Comparison of ENCODE assay signal across 20 cellular contexts in the genomic region with DNA sequence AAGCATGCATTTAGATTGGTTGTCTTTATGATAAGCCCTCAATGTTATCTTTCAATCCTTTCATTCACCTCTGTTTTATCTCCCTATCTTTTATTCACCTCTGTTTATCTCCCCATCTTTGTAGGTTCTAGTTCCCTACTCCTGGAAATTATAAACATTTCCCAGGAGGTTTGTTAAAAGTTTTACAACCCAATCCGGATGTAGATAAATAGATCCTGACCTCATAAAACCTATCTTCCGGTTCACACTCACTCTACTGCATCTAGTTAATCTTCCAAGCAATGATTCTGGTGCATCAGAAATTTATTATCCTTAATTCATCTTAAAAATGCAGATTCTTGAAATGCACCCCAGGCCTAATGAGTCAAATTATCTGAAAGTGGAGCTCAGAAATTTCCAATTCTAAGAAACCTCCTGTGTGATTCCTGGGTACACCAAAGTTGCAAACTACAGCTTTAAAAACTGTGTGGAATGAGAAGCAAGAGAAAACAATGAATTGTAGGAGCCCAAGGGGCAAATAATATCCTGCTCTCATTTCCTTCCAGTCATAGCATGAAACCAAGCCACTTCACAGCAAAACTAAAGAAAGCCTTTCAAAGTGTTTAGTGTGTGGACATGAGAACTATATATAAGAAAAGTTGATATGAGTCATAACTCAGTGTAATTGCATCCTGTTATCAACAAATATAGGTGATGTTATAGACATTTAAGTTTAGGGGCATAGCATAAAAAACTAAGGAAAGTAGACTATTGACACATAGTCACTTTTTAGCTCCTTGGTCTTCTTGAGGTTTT. TPM values are rescaled to one million over a fixed set of nuclear protein-coding genes. Genes with fewer than 3 reads are reported as not detected.
DNase-seq lines count a peak whose midpoint lies in the region; ATAC-seq and TF ChIP-seq lines count a peak whose summit lies in the region.
"Had no signal": no experiment of that assay in that cellular context is flagged by ENCODE, and none has a peak within 500 bp of the region (broad histone marks: within the 10 kb centered on the region; RNA-seq: fewer than 3 reads in every experiment).

No MANE protein-coding gene starts in this region.

- CTCF ChIA-PET in A673 (lab: Charles Lee): no interaction called here
- CTCF ChIA-PET in PC-3 (lab: Charles Lee): no interaction called here

- no peaks in the 10 kb centered on the region for H3K27me3 ChIP-seq in A673 (replicated peaks; ENCODE audit: insufficient read depth, low read depth, low read length, poor library complexity)
- no peaks in the 10 kb centered on the region for H3K27me3 ChIP-seq in PC-3 (ENCODE audit: low read length)
- H3K27me3 ChIP-seq in ovary: no peaks in the 10 kb centered on the region

- H3K9ac ChIP-seq in PC-3 (ENCODE audit: low read length): no peak overlapping the region
- H3K9ac ChIP-seq: KMS-11 had no signal

- ATAC-seq in GM19351 (IDR thresholded peaks at IDR 0.05; ENCODE audit: unreplicated experiment) (peak; percentile 87), HG03159 (IDR thresholded peaks at IDR 0.05; ENCODE audit: unreplicated experiment) (peak; percentile 56), PC-3 (peak; percentile 18; the same call in 1 of the 2 replicates), HG03378 (IDR thresholded peaks at IDR 0.05; ENCODE audit: unreplicated experiment) (no peak)
- ATAC-seq: CD8-positive, alpha-beta T cell; HCT116 had no signal

- POLR2A ChIA-PET in A673 (lab: Charles Lee; ENCODE audit: low non-redundant PET) (no interaction called here), PC-3 (lab: Charles Lee; ENCODE audit: unreplicated experiment) (no interaction called here)

- no peaks in the 10 kb centered on the region for H3F3A ChIP-seq in PC-3 (ENCODE audit: low read length, unreplicated experiment)

- 61 to 77% (median 65%) methylated on average over 2 of the region's 2 CpGs for WGBS in ovary, 3 donors

- H3K27ac ChIP-seq in A673 (ENCODE audit: low read depth, low read length, poor library complexity, severe bottlenecking): no peak overlapping the region
- no peak overlapping the region for H3K27ac ChIP-seq in PC-3 (ENCODE audit: low read length)
- no peak overlapping the region for H3K27ac ChIP-seq in ovary
- H3K27ac ChIP-seq: KMS-11 had no signal

- intact Hi-C loops in A673 (cut with micrococcal nuclease; ENCODE audit: unreplicated experiment): no loop called here
- intact Hi-C loops in PC-3 (cut with micrococcal nuclease): no loop called here
- intact Hi-C loops in ovary (cut with DNase I): no loop called here
- intact Hi-C loops in cardiac septum (cut with DNase I): no loop called here

- no peak for TF ChIP-seq EP300 in ovary (IDR thresholded peaks at IDR 0.05)

- H4K20me1 ChIP-seq in PC-3 (ENCODE audit: low read length): no peaks in the 10 kb centered on the region

- H3K9me2 ChIP-seq in PC-3 (replicated peaks; ENCODE audit: low read length): no peaks in the 10 kb centered on the region

- H3K79me2 ChIP-seq in PC-3 (ENCODE audit: low read length): no peaks in the 10 kb centered on the region

- H3K36me3 ChIP-seq in A673 (ENCODE audit: insufficient read depth, low read length, poor library complexity, severe bottlenecking) (no peaks in the 10 kb centered on the region), PC-3 (ENCODE audit: low read depth, low read length) (no peaks in the 10 kb centered on the region), ovary (no peaks in the 10 kb centered on the region)

- TF ChIP-seq POLR2A in ovary (IDR thresholded peaks at IDR 0.05): no peak

- no TSS peak for BruUV-seq in A673 (replicated peaks; lab: Mats Ljungman, UMichigan)
- no TSS peak for BruUV-seq in PC-3 (replicated peaks; lab: Mats Ljungman, UMichigan)

- peak; percentile 12 for DNase-seq in A673 (ENCODE audit: low spot score)
- no peak for DNase-seq in PC-3
- no peak for DNase-seq in ovary
- no peak for DNase-seq in activated naive CD4-positive, alpha-beta T cell treated with anti-CD3 and anti-CD28 coated beads, Interleukin-2, amount 50 U/mL, for 16 hours
- DNase-seq in cardiac septum (ENCODE audit: low spot score): no peak
- DNase-seq: 8988T; CD8-positive, alpha-beta T cell; DND-41; NCI-H1048; NCI-H146; NCI-H2081; NCI-H510A treated with DMSO at 0.1 percent for 48 hours; NCI-H82; SW 1271 had no signal

- TF ChIP-seq CTCF in A673 (conservative IDR thresholded peaks at IDR 0.05; ENCODE audit: low read depth, low read length) (no peak), PC-3 (conservative IDR thresholded peaks at IDR 0.05; ENCODE audit: low read depth, low read length) (no peak), ovary (IDR thresholded peaks at IDR 0.05) (no peak)

- no peak overlapping the region for H2AFZ ChIP-seq in PC-3 (ENCODE audit: low read length)

- H3K4me2 ChIP-seq in PC-3 (ENCODE audit: low read length): no peak overlapping the region
- H3K4me2 ChIP-seq: KMS-11 had no signal

- no peaks in the 10 kb centered on the region for H3K4me1 ChIP-seq in A673 (ENCODE audit: insufficient read depth, low read length, poor library complexity, severe bottlenecking)
- no peaks in the 10 kb centered on the region for H3K4me1 ChIP-seq in PC-3 (ENCODE audit: insufficient read depth, low read length)
- no peaks in the 10 kb centered on the region for H3K4me1 ChIP-seq in ovary (ENCODE audit: insufficient read depth)

- peaks cover 10% of the 10 kb centered on the region for H3K9me3 ChIP-seq in A673 (ENCODE audit: low read depth, low read length, poor library complexity, severe bottlenecking)
- no peaks in the 10 kb centered on the region for H3K9me3 ChIP-seq in PC-3 (ENCODE audit: low read length)
- no peaks in the 10 kb centered on the region for H3K9me3 ChIP-seq in ovary

- H3K4me3 ChIP-seq in A673 (ENCODE audit: low read depth, low read length, poor library complexity, severe bottlenecking): no peak overlapping the region
- H3K4me3 ChIP-seq in PC-3 (ENCODE audit: low read length): no peak overlapping the region
- H3K4me3 ChIP-seq in ovary: no peak overlapping the region

RNA-seq across cellular contexts. Expression of a gene that starts 51.1 kb away (rescaled TPM):
- total RNA-seq in A673 (2021) (1.2 and 1.8 TPM in 2 replicates), PC-3 (2014; rRNA removed) (1.8 and 3.4 TPM in 2 replicates), ovary (1 to 10 TPM in 1 of 7 donors, under 1 TPM in 4, not detected in 2; 0.35 to 4.5 (median 0.74) TPM), cardiac septum (0.32 TPM)
- under 1 TPM; 0.04 to 0.12 TPM for polyA plus RNA-seq in ovary
- polyA plus RNA-seq: BJ had no signal
